ENCODE assay signal across 19 cellular contexts in genomic region chr3:72641684-72642083, GRCh38.
"Had no signal": no experiment of that assay in that cellular context is flagged by ENCODE, and none has a peak within 500 bp of the region (broad histone marks: within the 10 kb centered on the region; RNA-seq: fewer than 3 reads in every experiment).

No MANE protein-coding gene starts in this region.

- H3K4me3 ChIP-seq: hepatocyte, mucosa of descending colon, ovary, right atrium auricular region, stomach had no signal

- H3K9me3 ChIP-seq: mucosa of descending colon, ovary, right atrium auricular region, stomach had no signal

- H3K4me2 ChIP-seq: hepatocyte had no signal

- H3K36me3 ChIP-seq: ovary, right atrium auricular region, stomach had no signal

- FAIRE-seq: endometrium, islet of Langerhans, small intestine had no signal

- H3K27me3 ChIP-seq: hepatocyte, ovary, right atrium auricular region, stomach had no signal

- H3K79me2 ChIP-seq: hepatocyte had no signal

- H3K27ac ChIP-seq: epithelial cell of prostate, hepatocyte, ovary, right atrium auricular region, stomach had no signal

- H3K4me1 ChIP-seq: right atrium auricular region, stomach had no signal

- ATAC-seq: left lobe of liver; mucosa of descending colon; naive thymus-derived CD8-positive, alpha-beta T cell had no signal

- DNase-seq: effector memory CD4-positive, alpha-beta T cell; foreskin melanocyte; head of caudate nucleus; kidney glomerular epithelial cell; mammary epithelial cell; mucosa of descending colon; naive thymus-derived CD8-positive, alpha-beta T cell; ovary; small intestine; stimulated activated CD4-positive, alpha-beta T cell treated with anti-CD3 and anti-CD28 coated beads, Interleukin-12 subunit alpha, Interleukin-12 subunit beta, amount 100 ng/mL, for 4 hours; stimulated activated naive CD4-positive, alpha-beta T cell; stomach; substantia nigra had no signal

- H2AFZ ChIP-seq: hepatocyte had no signal
